ENCODE assay signal across 3 cellular contexts in genomic region chr7:108197371-108198091, GRCh38.
TF ChIP-seq lines count a peak whose summit lies in the region.

No MANE protein-coding gene starts in this region.

TF ChIP-seq in HepG2, 621 proteins besides CTCF, POLR2A, EP300 and RAD21:
- TF ChIP-seq TCF7L2 (IDR thresholded peaks at IDR 0.05; ENCODE audit: low read depth, low read length) (no peak), MAFF (IDR thresholded peaks at IDR 0.05; ENCODE audit: low read depth, low read length) (peak; percentile 78), MED13 (CRISPR knock-in tag; IDR thresholded peaks at IDR 0.05) (no peak), MAFK (conservative IDR thresholded peaks at IDR 0.05 in 1 of 2, IDR thresholded peaks at IDR 0.05 in 1 of 2; ENCODE audit: low read length in 2 of 2) (peak; percentile 64 to 78; a peak in 3 of 4 replicates), TFE3 (CRISPR knock-in tag; IDR thresholded peaks at IDR 0.05) (no peak), ATM (IDR thresholded peaks at IDR 0.05; ENCODE audit: borderline replicate concordance) (no peak), MTERF4 (CRISPR knock-in tag; IDR thresholded peaks at IDR 0.05) (no peak)

TF ChIP-seq in K562, 482 proteins besides CTCF, POLR2A, EP300 and RAD21:
- TF ChIP-seq ZNF316 (IDR thresholded peaks at IDR 0.05), result peak; percentile 92
- peak; percentile 79 for TF ChIP-seq C11orf30 (IDR thresholded peaks at IDR 0.05; ENCODE audit: low read depth)
- TF ChIP-seq CLOCK (CRISPR knock-in tag; IDR thresholded peaks at IDR 0.05; ENCODE audit: borderline replicate concordance), result no peak
- peak; percentile 66 for TF ChIP-seq MAFG (tag; conservative IDR thresholded peaks at IDR 0.05)
- no peak for TF ChIP-seq MAX (CRISPR knock-in tag; IDR thresholded peaks at IDR 0.05)
- peak; percentile 44; the same call in 1 of the 2 replicates for TF ChIP-seq MAFK (IDR thresholded peaks at IDR 0.05; ENCODE audit: low read length)
- peak; percentile 56 for TF ChIP-seq MAFF (IDR thresholded peaks at IDR 0.05; ENCODE audit: low read length)
TF ChIP-seq in K562: peak in this region for 5.

TF ChIP-seq in endothelial cell of umbilical vein, 7 proteins besides CTCF, POLR2A, EP300 and RAD21:
- TF ChIP-seq MAX (IDR thresholded peaks at IDR 0.05; ENCODE audit: insufficient read depth, insufficient read length) (no peak), FOS (IDR thresholded peaks at IDR 0.05; ENCODE audit: borderline replicate concordance, insufficient read depth, low read length) (peak; percentile 22), EZH2 (IDR thresholded peaks at IDR 0.05; ENCODE audit: borderline replicate concordance, low read depth, low read length, severe bottlenecking) (no peak)
